In the genomic region with DNA sequence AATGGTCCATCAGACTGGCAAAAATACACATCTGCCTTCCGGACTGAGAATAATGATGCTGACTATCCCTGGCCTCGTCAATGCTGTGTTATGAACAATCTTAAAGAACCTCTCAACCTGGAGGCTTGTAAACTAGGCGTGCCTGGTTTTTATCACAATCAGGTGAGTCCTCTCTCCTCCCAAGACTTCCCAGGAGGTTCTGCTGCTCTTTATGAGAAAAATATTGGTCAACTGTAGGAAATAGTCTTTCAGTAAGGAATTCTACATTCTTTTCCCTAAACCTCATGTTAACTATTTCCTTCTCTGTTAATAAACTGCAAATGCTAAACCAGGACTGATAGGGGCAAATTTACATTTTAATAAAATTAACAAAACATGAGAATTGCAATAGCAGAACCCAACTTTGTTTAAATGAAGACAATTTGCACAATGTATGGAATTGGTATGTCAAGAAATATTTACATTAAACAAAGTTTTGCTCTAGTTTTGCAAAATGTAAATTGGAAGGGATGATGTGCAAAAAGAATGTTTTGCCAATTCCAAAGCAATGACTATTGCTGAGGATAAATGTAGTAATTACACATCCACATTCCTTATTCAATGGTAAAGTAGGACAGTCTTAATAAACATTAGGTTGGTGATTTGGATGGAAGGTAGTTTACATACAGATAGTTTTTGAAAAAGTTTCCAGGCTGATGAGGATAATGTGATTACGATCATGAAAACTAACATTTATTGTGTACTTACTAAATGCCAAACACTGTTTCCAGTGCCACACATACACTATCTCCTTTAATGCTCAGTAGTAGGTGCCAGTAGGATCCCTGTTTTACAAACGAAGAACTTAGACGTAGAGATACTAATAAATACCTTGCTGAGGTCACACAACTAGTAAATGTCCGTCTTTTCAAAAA, we compare ENCODE assay signal across 33 cellular contexts. TPM values are rescaled to one million over a fixed set of nuclear protein-coding genes. Genes with fewer than 3 reads are reported as not detected.
DNase-seq lines count a peak whose midpoint lies in the region; ATAC-seq, FAIRE-seq and TF ChIP-seq lines count a peak whose summit lies in the region.
"Had no signal": no experiment of that assay in that cellular context is flagged by ENCODE, and none has a peak within 500 bp of the region (broad histone marks: within the 10 kb centered on the region; RNA-seq: fewer than 3 reads in every experiment).

No MANE protein-coding gene starts in this region.

- no peak overlapping the region for H2BK20ac ChIP-seq in H1 (ENCODE audit: low read length)

- H3K27ac Mint-ChIP-seq in HFFc6 = peak overlapping the region; percentile 51
- H3K27ac Mint-ChIP-seq: activated CD8-positive, alpha-beta T cell treated with anti-CD3 and anti-CD28 coated beads for 36 hours; activated naive CD8-positive, alpha-beta T cell treated with anti-CD3 and anti-CD28 coated beads, Interleukin-2, amount 10 ng/mL, durations not matched to agents 7 days and 5 days; nephron; stimulated activated naive CD8-positive, alpha-beta T cell treated with anti-CD3 and anti-CD28 coated beads, Interleukin-15, amount 100 ng/mL, for 72 hours had no signal

- H3K27ac ChIP-seq in AG04450 (ENCODE audit: low read depth, low read length) (peak overlapping the region; percentile 68), H1 (ENCODE audit: low read depth, low read length) (no peak overlapping the region)
- H3K27ac ChIP-seq: dorsolateral prefrontal cortex, KMS-11, ovary, vagina had no signal

- H3K23me2 ChIP-seq in H1 (ENCODE audit: low read depth, low read length) = no peaks in the 10 kb centered on the region; the same call in 1 of the 2 replicates

- TF ChIP-seq CTCF in AG04450 (IDR thresholded peaks at IDR 0.05; ENCODE audit: low read depth, low read length) = no peak
- TF ChIP-seq CTCF in HFFc6 (IDR thresholded peaks at IDR 0.05) = no peak
- TF ChIP-seq CTCF in H1 (IDR thresholded peaks at IDR 0.05; ENCODE audit: control extremely low read depth in 1 of 3, insufficient read depth in 1 of 3, low read depth in 1 of 3, low read length in 3 of 3) = no peak
- TF ChIP-seq CTCF in mucosa of descending colon (IDR thresholded peaks at IDR 0.05) = no peak

- H3K4me3 ChIP-seq in AG04450 (ENCODE audit: low read depth, low read length) (no peak overlapping the region), H1 (ENCODE audit: extremely low read depth in 1 of 4, insufficient read depth in 2 of 4, low read depth in 3 of 4, low read length in 4 of 4) (no peak overlapping the region), mucosa of descending colon (no peak overlapping the region)
- H3K4me3 ChIP-seq: dorsolateral prefrontal cortex, ovary, smooth muscle cell, vagina had no signal

- POLR2A ChIA-PET in AG04450 (lab: Yijun Ruan, JAX) (no interaction called here), H1 (lab: Charles Lee; ENCODE audit: partially characterized antibody) (no interaction called here)

- H4K20me1 ChIP-seq in H1 (replicated peaks in 1 of 2; ENCODE audit: control insufficient read depth in 1 of 2, insufficient read depth in 2 of 2, low read length in 2 of 2) = no peaks in the 10 kb centered on the region

- no peak overlapping the region for H4K5ac ChIP-seq in H1 (ENCODE audit: insufficient read length, low read depth, low read length)

- no peak overlapping the region for H3K4ac ChIP-seq in H1 (replicated peaks; ENCODE audit: insufficient read length, low read depth, low read length)

- H3K9me3 Mint-ChIP-seq in HFFc6 = no peaks in the 10 kb centered on the region
- H3K9me3 Mint-ChIP-seq: activated CD8-positive, alpha-beta T cell treated with anti-CD3 and anti-CD28 coated beads for 36 hours; nephron; stimulated activated naive CD8-positive, alpha-beta T cell treated with anti-CD3 and anti-CD28 coated beads, Interleukin-15, amount 100 ng/mL, for 72 hours had no signal

- no peak overlapping the region for H4K8ac ChIP-seq in H1 (ENCODE audit: extremely low read depth, insufficient read depth, low read length)

- no peak overlapping the region for H4K91ac ChIP-seq in H1 (replicated peaks; ENCODE audit: insufficient read length, low read length)

- intact Hi-C loops in mucosa of descending colon (cut with DNase I, micrococcal nuclease) = no loop called here

- H3K56ac ChIP-seq in H1 (replicated peaks; ENCODE audit: insufficient read length, low read depth, low read length) = no peak overlapping the region

- no peaks in the 10 kb centered on the region for H3K79me2 ChIP-seq in H1 (ENCODE audit: control insufficient read depth in 1 of 2, insufficient read depth in 2 of 2, low read length in 2 of 2)

- no peaks in the 10 kb centered on the region for H3K9me3 ChIP-seq in AG04450 (ENCODE audit: control insufficient read depth, insufficient read depth, low read length)
- no peaks in the 10 kb centered on the region for H3K9me3 ChIP-seq in H1 (ENCODE audit: insufficient read depth in 2 of 2, low read depth in 1 of 2, low read length in 1 of 2)
- H3K9me3 ChIP-seq in mucosa of descending colon = no peaks in the 10 kb centered on the region
- H3K9me3 ChIP-seq: ovary, SK-N-SH, vagina had no signal

- H3K4me1 ChIP-seq in H1 (replicated peaks in 1 of 4; ENCODE audit: control insufficient read depth in 3 of 4, insufficient read depth in 4 of 4, low read length in 3 of 4) (no peaks in the 10 kb centered on the region), mucosa of descending colon (ENCODE audit: low read depth) (no peaks in the 10 kb centered on the region)
- H3K4me1 ChIP-seq: vagina had no signal

- H3K9ac ChIP-seq in H1 (replicated peaks in 1 of 4; ENCODE audit: extremely low read depth in 1 of 4, low read depth in 3 of 4, low read length in 3 of 4) = no peak overlapping the region
- H3K9ac ChIP-seq: KMS-11, SK-N-SH had no signal

- H3K14ac ChIP-seq in H1 (ENCODE audit: insufficient read length) = no peak overlapping the region

- no peak overlapping the region for H2BK12ac ChIP-seq in H1 (ENCODE audit: low read depth, low read length)

- peak; percentile 66 for ATAC-seq in mucosa of descending colon
- ATAC-seq in HG03460 (IDR thresholded peaks at IDR 0.05; ENCODE audit: unreplicated experiment) = no peak
- ATAC-seq: activated CD8-positive, alpha-beta T cell treated with anti-CD3 and anti-CD28 coated beads for 36 hours; stimulated activated naive CD8-positive, alpha-beta T cell treated with anti-CD3 and anti-CD28 coated beads, Interleukin-15, amount 100 ng/mL, for 72 hours had no signal

- TF ChIP-seq EP300 in H1 (IDR thresholded peaks at IDR 0.05; ENCODE audit: borderline replicate concordance in 1 of 2, low read depth in 2 of 2, low read length in 2 of 2) = no peak

- no peaks in the 10 kb centered on the region for H3K27me3 Mint-ChIP-seq in HFFc6 (ENCODE audit: insufficient read depth)
- H3K27me3 Mint-ChIP-seq: stimulated activated naive CD8-positive, alpha-beta T cell treated with anti-CD3 and anti-CD28 coated beads, Interleukin-15, amount 100 ng/mL, for 72 hours had no signal

- no peak overlapping the region for H2BK5ac ChIP-seq in H1 (ENCODE audit: low read depth, low read length)

- H2BK120ac ChIP-seq in H1 (replicated peaks; ENCODE audit: low read depth, low read length) = no peak overlapping the region

- WGBS in H1 (ENCODE audit: extremely low coverage in 1 of 2, insufficient coverage in 1 of 2, insufficient read length in 1 of 2, insufficient replicate concordance in 2 of 2, low coverage in 1 of 2, low lambda C conversion rate in 2 of 2, missing lambda C conversion rate in 1 of 2), 2 experiments = 87% methylated on average over 7 of the region's 7 CpGs; no CpG with 5 or more reads in 1 of the 2 experiments

- no peaks in the 10 kb centered on the region for H3K36me3 Mint-ChIP-seq in HFFc6 (ENCODE audit: low read depth)
- H3K36me3 Mint-ChIP-seq: activated naive CD8-positive, alpha-beta T cell treated with anti-CD3 and anti-CD28 coated beads, Interleukin-2, amount 10 ng/mL, durations not matched to agents 7 days and 5 days had no signal

- H3K36me3 ChIP-seq in H1 (ENCODE audit: control insufficient read depth in 2 of 4, insufficient read depth in 4 of 4, low read length in 3 of 4) (no peaks in the 10 kb centered on the region), mucosa of descending colon (ENCODE audit: low read depth) (no peaks in the 10 kb centered on the region)
- H3K36me3 ChIP-seq: ovary, vagina had no signal

- H3K18ac ChIP-seq in H1 (ENCODE audit: extremely low read depth, low read length) = no peak overlapping the region

- TF ChIP-seq RAD21 in H1 (IDR thresholded peaks at IDR 0.05 in 1 of 2, conservative IDR thresholded peaks at IDR 0.05 in 1 of 2; ENCODE audit: low read depth in 2 of 2, low read length in 2 of 2) = no peak

- H3K79me1 ChIP-seq in H1 (ENCODE audit: low read depth, low read length) = no peaks in the 10 kb centered on the region

- no peak overlapping the region for H3K4me2 ChIP-seq in H1 (ENCODE audit: insufficient read depth in 1 of 2, low read depth in 2 of 2, low read length in 2 of 2)
- H3K4me2 ChIP-seq: KMS-11, SK-N-SH, smooth muscle cell had no signal

- TF ChIP-seq POLR2A in H1 (IDR thresholded peaks at IDR 0.05; ENCODE audit: control extremely low read depth in 1 of 2, low read depth in 2 of 2, low read length in 2 of 2) = no peak

- H3K27me3 ChIP-seq in AG04450 (ENCODE audit: control insufficient read depth, insufficient read depth, low read length) = no peaks in the 10 kb centered on the region
- no peaks in the 10 kb centered on the region for H3K27me3 ChIP-seq in H1 (replicated peaks in 1 of 4; ENCODE audit: control insufficient read depth in 3 of 4, extremely low read depth in 1 of 4, insufficient read depth in 3 of 4, low read length in 3 of 4)
- H3K27me3 ChIP-seq: dorsolateral prefrontal cortex, ovary, vagina had no signal

- H3K23ac ChIP-seq in H1 (ENCODE audit: insufficient read length) = no peak overlapping the region

- DNase-seq in AG04450 (ENCODE audit: low read depth, low spot score) (peak; percentile 11), HFFc6 (peak; percentile 38), H1 (ENCODE audit: low read depth in 1 of 2, low spot score in 2 of 2) (no peak), mucosa of descending colon (no peak), NCI-H1092 (lab: John Stamatoyannopoulos, UW) (no peak), COLO829 (ENCODE audit: low spot score) (no peak)
- no peak for DNase-seq in activated CD8-positive, alpha-beta memory T cell treated with anti-CD3 and anti-CD28 coated beads, Interleukin-2, amount 50 U/mL, for 48 hours
- DNase-seq: activated CD8-positive, alpha-beta T cell treated with anti-CD3 and anti-CD28 coated beads for 36 hours; activated naive CD8-positive, alpha-beta T cell treated with anti-CD3 and anti-CD28 coated beads, Interleukin-2, amount 10 ng/mL, durations not matched to agents 7 days and 5 days; activated T-cell treated with anti-CD3 and anti-CD28 coated beads for 4 hours; dorsolateral prefrontal cortex; NCI-H146; NCI-H446; NCI-H82; ovary; retina; SK-N-SH; stimulated activated CD4-positive, alpha-beta T cell treated with anti-CD3 and anti-CD28 coated beads, Interleukin-1b, Interleukin-23, amount 100 ng/mL, for 48 hours; stimulated activated CD8-positive, alpha-beta memory T cell treated with anti-CD3 and anti-CD28 coated beads, Interleukin-4, amount 100 ng/mL, for 48 hours; stimulated activated naive CD8-positive, alpha-beta T cell treated with anti-CD3 and anti-CD28 coated beads, Interleukin-15, amount 100 ng/mL, for 72 hours; T-helper 2 cell had no signal

- peaks cover 28% of the 10 kb centered on the region for H3K4me1 Mint-ChIP-seq in HFFc6 (ENCODE audit: low read depth)
- H3K4me1 Mint-ChIP-seq: activated naive CD8-positive, alpha-beta T cell treated with anti-CD3 and anti-CD28 coated beads, Interleukin-2, amount 10 ng/mL, durations not matched to agents 7 days and 5 days; nephron; stimulated activated naive CD8-positive, alpha-beta T cell treated with anti-CD3 and anti-CD28 coated beads, Interleukin-15, amount 100 ng/mL, for 72 hours had no signal

- no peak overlapping the region for H2BK15ac ChIP-seq in H1 (ENCODE audit: low read length)

- CTCF ChIA-PET in AG04450 (lab: Charles Lee) (interaction anchor here (1.0 to 1.3 kb wide), 2 partner anchors 21 to 47 kb away, joined by 3 read pairs; partner anchors contain the start of gene UPK1B), H1 (lab: Charles Lee; ENCODE audit: partially characterized antibody) (no interaction called here)

- peak overlapping the region; percentile 75 for H3K4me3 Mint-ChIP-seq in HFFc6
- H3K4me3 Mint-ChIP-seq: activated CD8-positive, alpha-beta T cell treated with anti-CD3 and anti-CD28 coated beads for 36 hours; activated naive CD8-positive, alpha-beta T cell treated with anti-CD3 and anti-CD28 coated beads, Interleukin-2, amount 10 ng/mL, durations not matched to agents 7 days and 5 days; nephron; stimulated activated naive CD8-positive, alpha-beta T cell treated with anti-CD3 and anti-CD28 coated beads, Interleukin-15, amount 100 ng/mL, for 72 hours had no signal

- no peak overlapping the region for H2AK5ac ChIP-seq in H1 (ENCODE audit: low read depth, low read length)

- FAIRE-seq in H1 (lab: Jason Lieb, UNC) = peak; percentile 13
- FAIRE-seq: GM19239, islet of Langerhans had no signal

- no peak overlapping the region for H2AFZ ChIP-seq in H1 (ENCODE audit: low read length)

RNA-seq across cellular contexts. Expression of gene UPK1B, which starts 21.1 kb away (rescaled TPM):
- polyA plus RNA-seq in AG04450 (2011; rRNA removed) = 0.32 and 0.43 TPM in 2 replicates
- polyA minus RNA-seq in AG04450 (2011; rRNA and poly(A)+ RNA removed) = 0.23 TPM in 1 of 2 replicates, not detected in the other
- total RNA-seq in HFFc6 (2021; fragmentation: NEBNext Ultra II Directional; extraction: Animal tissue kit (Norgen Biotek cat#: 25700)) = under 1 TPM in 2 of 6 experiments, not detected in 4; 0.10 to 0.12 TPM
- 0.29 and 0.67 TPM in 2 replicates for total RNA-seq in H1 (2021; fragmentation: NEBNext Ultra II Directional; extraction: Animal tissue kit (Norgen Biotek cat#: 25700))
- polyA plus RNA-seq in H1 (2011; rRNA removed) = 0.41 and 0.68 TPM in 2 replicates
- polyA plus RNA-seq in H1 (2011; cell fraction: cytosol; rRNA removed) = 0.50 TPM
- 0.39 TPM for polyA plus RNA-seq in H1 (2011; cell fraction: nucleus; rRNA removed)
- polyA plus RNA-seq in H1 (2012, experiment 1 of 2) = 0.38 to 0.83 TPM (median 0.68 TPM) in 4 replicates
- polyA plus RNA-seq in H1 (2012, experiment 2 of 2) = 0.50 TPM
- polyA plus RNA-seq in H1 (2013, experiment 1 of 2) = 1.0 TPM
- polyA plus RNA-seq in H1 (2013, experiment 2 of 2) = 1.5 TPM
- polyA minus RNA-seq in H1 (2011; rRNA and poly(A)+ RNA removed) = 0.66 and 1.0 TPM in 2 replicates
- not detected for polyA minus RNA-seq in H1 (2011; cell fraction: cytosol; rRNA and poly(A)+ RNA removed)
- polyA minus RNA-seq in H1 (2011; cell fraction: nucleus; rRNA and poly(A)+ RNA removed) = not detected
- not detected for total RNA-seq in mucosa of descending colon
- total RNA-seq: A673; activated CD8-positive, alpha-beta T cell treated with anti-CD3 and anti-CD28 coated beads for 36 hours; activated naive CD8-positive, alpha-beta T cell treated with anti-CD3 and anti-CD28 coated beads, Interleukin-2, amount 10 ng/mL, durations not matched to agents 7 days and 5 days; fibroblast of lung; vagina had no signal
- polyA plus RNA-seq: fibroblast of lung, SK-N-SH had no signal

RNA-seq across cellular contexts. Expression of gene B4GALT4, which starts 46.2 kb away (rescaled TPM):
- polyA plus RNA-seq in AG04450 (2011; rRNA removed) (24.6 and 32.6 TPM in 2 replicates), H1 (2011; rRNA removed) (12.9 and 14.6 TPM in 2 replicates)
- 19.9 and 22.2 TPM in 2 replicates for polyA minus RNA-seq in AG04450 (2011; rRNA and poly(A)+ RNA removed)
- 10 to 100 TPM; 47.2 to 53.5 (median 52.5) TPM for total RNA-seq in HFFc6 (2021; fragmentation: NEBNext Ultra II Directional; extraction: Animal tissue kit (Norgen Biotek cat#: 25700))
- total RNA-seq in H1 (2021; fragmentation: NEBNext Ultra II Directional; extraction: Animal tissue kit (Norgen Biotek cat#: 25700)) = 44.7 and 56.5 TPM in 2 replicates
- 31.8 TPM for polyA plus RNA-seq in H1 (2011; cell fraction: cytosol; rRNA removed)
- 16.4 TPM for polyA plus RNA-seq in H1 (2011; cell fraction: nucleus; rRNA removed)
- polyA plus RNA-seq in H1 (2012, experiment 1 of 2) = 44.5 to 54.6 TPM (median 49.9 TPM) in 4 replicates
- 8.6 TPM for polyA plus RNA-seq in H1 (2012, experiment 2 of 2)
- 56.1 TPM for polyA plus RNA-seq in H1 (2013, experiment 1 of 2)
- polyA plus RNA-seq in H1 (2013, experiment 2 of 2) = 59.9 TPM
- polyA minus RNA-seq in H1 (2011; rRNA and poly(A)+ RNA removed) = 36.3 and 36.8 TPM in 2 replicates
- polyA minus RNA-seq in H1 (2011; cell fraction: cytosol; rRNA and poly(A)+ RNA removed) = 31.9 TPM
- 31.2 TPM for polyA minus RNA-seq in H1 (2011; cell fraction: nucleus; rRNA and poly(A)+ RNA removed)
- 10 to 100 TPM; 35.0 to 73.9 (median 58.9) TPM for total RNA-seq in mucosa of descending colon

RNA-seq across cellular contexts. Expression of gene TEX55, which starts 48.5 kb away (rescaled TPM):
- polyA plus RNA-seq in AG04450 (2011; rRNA removed) (not detected in 2 replicates), H1 (2011; rRNA removed) (not detected in 2 replicates)
- not detected in 2 replicates for polyA minus RNA-seq in AG04450 (2011; rRNA and poly(A)+ RNA removed)
- not detected for total RNA-seq in HFFc6 (2021; fragmentation: NEBNext Ultra II Directional; extraction: Animal tissue kit (Norgen Biotek cat#: 25700))
- not detected in 2 replicates for total RNA-seq in H1 (2021; fragmentation: NEBNext Ultra II Directional; extraction: Animal tissue kit (Norgen Biotek cat#: 25700))
- 0.05 TPM for polyA plus RNA-seq in H1 (2011; cell fraction: cytosol; rRNA removed)
- not detected for polyA plus RNA-seq in H1 (2011; cell fraction: nucleus; rRNA removed)
- not detected in 4 replicates for polyA plus RNA-seq in H1 (2012, experiment 1 of 2)
- polyA plus RNA-seq in H1 (2012, experiment 2 of 2) = not detected
- not detected for polyA plus RNA-seq in H1 (2013, experiment 1 of 2)
- not detected for polyA plus RNA-seq in H1 (2013, experiment 2 of 2)
- polyA minus RNA-seq in H1 (2011; rRNA and poly(A)+ RNA removed) = not detected in 2 replicates
- not detected for polyA minus RNA-seq in H1 (2011; cell fraction: cytosol; rRNA and poly(A)+ RNA removed)
- polyA minus RNA-seq in H1 (2011; cell fraction: nucleus; rRNA and poly(A)+ RNA removed) = not detected
- total RNA-seq in mucosa of descending colon = not detected
- total RNA-seq: A673; activated CD8-positive, alpha-beta T cell treated with anti-CD3 and anti-CD28 coated beads for 36 hours; activated naive CD8-positive, alpha-beta T cell treated with anti-CD3 and anti-CD28 coated beads, Interleukin-2, amount 10 ng/mL, durations not matched to agents 7 days and 5 days; dorsolateral prefrontal cortex; fibroblast of lung; glomerular endothelial cell; lower leg skin; ovary; smooth muscle cell; vagina had no signal
- polyA plus RNA-seq: fibroblast of lung, ovary, SK-N-SH, smooth muscle cell, thymus had no signal

Comparison
In these comparisons a context has a peak if more than half of its experiments do, and no peak if none do; other contexts are left out.
1. DNase-seq: peak in AG04450 (single experiment) and HFFc6 (single experiment); none in H1 (0 of 2), mucosa of descending colon (0 of 3), NCI-H1092 (single experiment), activated CD8-positive, alpha-beta memory T cell treated with anti-CD3 and anti-CD28 coated beads, Interleukin-2, amount 50 U/mL, for 48 hours (single experiment) and COLO829 (single experiment).